ENCODE assay signal across 14 cellular contexts in genomic region chr11:72834905-72835304, GRCh38. TPM values are rescaled to one million over a fixed set of nuclear protein-coding genes. Genes with fewer than 3 reads are reported as not detected.
A peak's percentile ranks its signal among the peaks of the same experiment; 100 is the strongest.
DNase-seq lines count a peak whose midpoint lies in the region; ATAC-seq and TF ChIP-seq lines count a peak whose summit lies in the region.
"Had no signal": no experiment of that assay in that cellular context is flagged by ENCODE, and none has a peak within 500 bp of the region (broad histone marks: within the 10 kb centered on the region; RNA-seq: fewer than 3 reads in every experiment).

No MANE protein-coding gene starts in this region.

- H3K4me1 ChIP-seq in ascending aorta (peaks cover 23 to 56% of the 10 kb centered on the region in 2 donors), lower lobe of right lung (peaks cover 48% of the 10 kb centered on the region), testis (peaks cover 54% of the 10 kb centered on the region), body of pancreas (peaks cover 8% of the 10 kb centered on the region)

- H3K27ac ChIP-seq in ascending aorta (peak overlapping the region; percentile 97 to 99), lower lobe of right lung (peak overlapping the region; percentile 81), testis (peak overlapping the region; percentile 81 to 86), body of pancreas (peak overlapping the region in 2 of 4 donors; percentile 44 to 58)

- TF ChIP-seq CTCF in ascending aorta (IDR thresholded peaks at IDR 0.05) (no peak), lower lobe of right lung (IDR thresholded peaks at IDR 0.05) (no peak), testis (IDR thresholded peaks at IDR 0.05) (no peak), body of pancreas (IDR thresholded peaks at IDR 0.05) (no peak)

- no peaks in the 10 kb centered on the region for H3K9me3 ChIP-seq in ascending aorta
- H3K9me3 ChIP-seq in lower lobe of right lung = no peaks in the 10 kb centered on the region
- no peaks in the 10 kb centered on the region for H3K9me3 ChIP-seq in testis
- H3K9me3 ChIP-seq in body of pancreas = no peaks in the 10 kb centered on the region
- H3K9me3 ChIP-seq: colonic mucosa had no signal

- H3K4me1 Mint-ChIP-seq in activated CD4-positive, alpha-beta T cell treated with anti-CD3 and anti-CD28 coated beads for 36 hours = peaks cover 9% of the 10 kb centered on the region

- H3K27me3 ChIP-seq in ascending aorta = no peaks in the 10 kb centered on the region
- H3K27me3 ChIP-seq in lower lobe of right lung (ENCODE audit: low read depth) = no peaks in the 10 kb centered on the region
- H3K27me3 ChIP-seq in testis = no peaks in the 10 kb centered on the region
- H3K27me3 ChIP-seq in body of pancreas = no peaks in the 10 kb centered on the region
- H3K27me3 ChIP-seq: colonic mucosa had no signal

- H3K4me3 ChIP-seq in ascending aorta (peak overlapping the region in 1 of 2 donors; percentile 34), lower lobe of right lung (no peak overlapping the region), testis (no peak overlapping the region), body of pancreas (no peak overlapping the region)
- H3K4me3 ChIP-seq: colonic mucosa had no signal

- CTCF ChIA-PET in activated CD4-positive, alpha-beta T cell treated with anti-CD3 and anti-CD28 coated beads for 36 hours (lab: Charles Lee) = interaction anchor here (0.8 to 1.4 kb wide), 4 partner anchors 118 to 350 kb away, joined by 3 to 4 read pairs (median 3); no protein-coding TSS in a partner anchor

- no peaks in the 10 kb centered on the region for H3K9me3 Mint-ChIP-seq in activated CD4-positive, alpha-beta T cell treated with anti-CD3 and anti-CD28 coated beads for 36 hours (ENCODE audit: low read depth)

- WGBS in testis, 2 donors = 50 to 53% methylated on average over 5 of the region's 5 CpGs
- WGBS in body of pancreas, 2 donors = 71 to 86% methylated on average over 5 of the region's 5 CpGs

- H3K27ac Mint-ChIP-seq in activated CD4-positive, alpha-beta T cell treated with anti-CD3 and anti-CD28 coated beads for 36 hours = peak overlapping the region; percentile 78

- H3K36me3 ChIP-seq in ascending aorta = peaks cover 12 to 13% of the 10 kb centered on the region in 2 donors
- peaks cover 34% of the 10 kb centered on the region for H3K36me3 ChIP-seq in lower lobe of right lung
- no peaks in the 10 kb centered on the region for H3K36me3 ChIP-seq in testis (ENCODE audit: low read depth, missing control alignments)
- H3K36me3 ChIP-seq in body of pancreas (replicated peaks in 1 of 2; ENCODE audit: insufficient read depth in 1 of 2, low read depth in 2 of 2) = peaks cover 0 to 5% of the 10 kb centered on the region in 2 donors
- H3K36me3 ChIP-seq: colonic mucosa had no signal

- no peak overlapping the region for H3K4me3 Mint-ChIP-seq in activated CD4-positive, alpha-beta T cell treated with anti-CD3 and anti-CD28 coated beads for 36 hours

- DNase-seq in activated CD4-positive, alpha-beta T cell treated with anti-CD3 and anti-CD28 coated beads for 36 hours = no peak
- DNase-seq in activated CD4-positive, alpha-beta T cell treated with anti-CD3 and anti-CD28 coated beads for 4 hours = no peak
- DNase-seq in ascending aorta (ENCODE audit: low spot score in 2 of 2) = peak in 1 of 2 donors; percentile 88
- DNase-seq in lower lobe of right lung = no peak
- DNase-seq in testis = no peak
- DNase-seq in body of pancreas = no peak
- no peak for DNase-seq in GOT3 (lab: John Stamatoyannopoulos, UW)
- no peak for DNase-seq in NCI-H1105 treated with DMSO at 0.1 percent for 48 hours (lab: John Stamatoyannopoulos, UW)
- DNase-seq: activated CD4-positive, alpha-beta T cell treated with anti-CD3 and anti-CD28 coated beads, Interleukin-2, amount 50 U/mL, for 1 hour; colonic mucosa; HCEC 1CT; NCI-H146; occipital lobe had no signal

- no peaks in the 10 kb centered on the region for H3K27me3 Mint-ChIP-seq in activated CD4-positive, alpha-beta T cell treated with anti-CD3 and anti-CD28 coated beads for 36 hours

- ATAC-seq in activated CD4-positive, alpha-beta T cell treated with anti-CD3 and anti-CD28 coated beads for 36 hours = peak; percentile 11
- peak; percentile 39 to 45 for ATAC-seq in lower lobe of right lung
- ATAC-seq in body of pancreas = no peak
- ATAC-seq: Panc1 had no signal

- H3K36me3 Mint-ChIP-seq in activated CD4-positive, alpha-beta T cell treated with anti-CD3 and anti-CD28 coated beads for 36 hours (ENCODE audit: low read depth) = peaks cover 6% of the 10 kb centered on the region

- intact Hi-C loops in activated CD4-positive, alpha-beta T cell treated with anti-CD3 and anti-CD28 coated beads for 36 hours (cut with DNase I, micrococcal nuclease) = loop anchor here in 1 of 2 experiments (1.0 kb wide), 1 partner anchor 343 kb away; no protein-coding TSS in a partner anchor
- intact Hi-C loops in ascending aorta (cut with DNase I) (loop anchor here (1.0 to 5.0 kb wide), 3 partner anchors 307 to 452 kb away; partner anchors contain the start of gene FCHSD2), lower lobe of right lung (cut with DNase I) (loop anchor here (10.0 kb wide), 1 partner anchor 340 kb away; no protein-coding TSS in a partner anchor), testis (cut with DNase I; ENCODE audit: low total_unique reads) (loop anchor here (5.0 kb wide), 1 partner anchor 342 kb away; no protein-coding TSS in a partner anchor), body of pancreas (cut with DNase I) (loop anchor here (5.0 kb wide), 1 partner anchor 342 kb away; no protein-coding TSS in a partner anchor)

- POLR2A ChIA-PET in activated CD4-positive, alpha-beta T cell treated with anti-CD3 and anti-CD28 coated beads for 36 hours (lab: Charles Lee) = no interaction called here

- TF ChIP-seq POLR2A in testis (IDR thresholded peaks at IDR 0.05) (no peak), body of pancreas (IDR thresholded peaks at IDR 0.05) (no peak)

RNA-seq across cellular contexts. Expression of gene ATG16L2, which starts 20.7 kb away (rescaled TPM):
- total RNA-seq in activated CD4-positive, alpha-beta T cell treated with anti-CD3 and anti-CD28 coated beads for 36 hours = 10 to 100 TPM; 55.3 to 59.4 TPM
- total RNA-seq in ascending aorta (21.2 TPM), lower lobe of right lung (104 TPM), testis (10 to 100 TPM; 33.8 to 39.5 TPM), body of pancreas (10 to 100 TPM; 27.5 to 28.3 TPM)
- polyA plus RNA-seq in testis (ENCODE audit: insufficient read depth, low read depth, low replicate concordance) = 16.2 TPM

RNA-seq across cellular contexts. Expression of gene STARD10, which starts 41.1 kb away (rescaled TPM):
- total RNA-seq in activated CD4-positive, alpha-beta T cell treated with anti-CD3 and anti-CD28 coated beads for 36 hours = 10 to 100 TPM in 1 of 2 experiments, 1 to 10 TPM in 1; 8.3 to 12.9 TPM
- total RNA-seq in ascending aorta (20.9 TPM), lower lobe of right lung (126 TPM), testis (100 to 1,000 TPM; 130 to 202 TPM), body of pancreas (100 to 1,000 TPM; 122 to 209 TPM)
- 379 TPM for polyA plus RNA-seq in testis (ENCODE audit: insufficient read depth, low read depth, low replicate concordance)
